In genomic region chr5:55172051-55172899, GRCh38 we compare ENCODE assay signal across 1 cellular context.
TF ChIP-seq lines count a peak whose summit lies in the region.

No MANE protein-coding gene starts in this region.

TF ChIP-seq in K562, 482 proteins besides CTCF, POLR2A, EP300 and RAD21 (continued from another document):
- TF ChIP-seq MEF2A (IDR thresholded peaks at IDR 0.05; ENCODE audit: control insufficient read depth, low read depth, low read length) (no peak), ZNF740 (CRISPR knock-in tag; IDR thresholded peaks at IDR 0.05) (no peak), ZNF740 (tag; IDR thresholded peaks at IDR 0.05) (no peak), ZNF408 (CRISPR knock-in tag; IDR thresholded peaks at IDR 0.05; ENCODE audit: low read depth) (no peak), MXD1 (CRISPR knock-in tag; IDR thresholded peaks at IDR 0.05; ENCODE audit: borderline replicate concordance, poor library complexity, severe bottlenecking) (no peak), TCF7 (IDR thresholded peaks at IDR 0.05; ENCODE audit: borderline replicate concordance) (no peak), CBX3 (IDR thresholded peaks at IDR 0.05; ENCODE audit: borderline replicate concordance in 1 of 2, low read length in 2 of 2) (no peak), ADNP (tag; IDR thresholded peaks at IDR 0.05) (no peak), EZH2 (IDR thresholded peaks at IDR 0.05; ENCODE audit: borderline replicate concordance, low read depth, low read length) (no peak), ZNF282 (CRISPR knock-in tag; IDR thresholded peaks at IDR 0.05) (no peak), ZBTB49 (CRISPR knock-in tag; IDR thresholded peaks at IDR 0.05; ENCODE audit: borderline replicate concordance) (no peak), NR1H2 (CRISPR knock-in tag; IDR thresholded peaks at IDR 0.05) (no peak), NR2C2 (CRISPR knock-in tag; IDR thresholded peaks at IDR 0.05) (no peak), NR2C2 (tag; IDR thresholded peaks at IDR 0.05) (no peak), ZBTB26 (CRISPR knock-in tag; IDR thresholded peaks at IDR 0.05) (no peak)
